In genomic region chr9:88741335-88741734, GRCh38 we compare ENCODE assay signal across 8 cellular contexts.
DNase-seq lines count a peak whose midpoint lies in the region; ATAC-seq, FAIRE-seq and TF ChIP-seq lines count a peak whose summit lies in the region.

No MANE protein-coding gene starts in this region.

- no peaks in the 10 kb centered on the region for H3K79me2 ChIP-seq in HepG2 (ENCODE audit: insufficient read depth, low read length)

- no peak overlapping the region for H3K4me2 ChIP-seq in HepG2 (ENCODE audit: low read depth, low read length)

- peak; percentile 69 for TF ChIP-seq RAD21 in HepG2 (CRISPR knock-in tag; IDR thresholded peaks at IDR 0.05)

- H3K36me3 ChIP-seq in HepG2 (replicated peaks in 1 of 2; ENCODE audit: control insufficient read depth in 1 of 2, insufficient read depth in 2 of 2, low read length in 2 of 2) (no peaks in the 10 kb centered on the region), sigmoid colon (no peaks in the 10 kb centered on the region), Caco-2 (ENCODE audit: control insufficient read depth, insufficient read depth, low read length) (no peaks in the 10 kb centered on the region)

- H3K27ac ChIP-seq in HepG2 (ENCODE audit: extremely low read length, insufficient read depth, low read length) (no peak overlapping the region), sigmoid colon (no peak overlapping the region)

- H3K4me1 Mint-ChIP-seq in activated CD8-positive, alpha-beta T cell treated with anti-CD3 and anti-CD28 coated beads, Interleukin-2, amount 10 ng/mL, durations not matched to agents 7 days and 5 days (ENCODE audit: low read depth) = no peaks in the 10 kb centered on the region
- H3K4me1 Mint-ChIP-seq in Caco-2 (ENCODE audit: low read depth, unreplicated experiment) = peaks cover 7% of the 10 kb centered on the region

- CTCF ChIA-PET in activated CD8-positive, alpha-beta T cell treated with anti-CD3 and anti-CD28 coated beads, Interleukin-2, amount 10 ng/mL, durations not matched to agents 7 days and 5 days (lab: Charles Lee) = no interaction called here
- CTCF ChIA-PET in HepG2 (lab: Yijun Ruan, JAX; ENCODE audit: low intra/inter-chr PET ratio, low total read pairs) = interaction anchor here (1.6 to 3.0 kb wide), 2 partner anchors 80 to 148 kb away, joined by 14 to 32 read pairs; no protein-coding TSS in a partner anchor
- CTCF ChIA-PET in Caco-2 (lab: Charles Lee) = no interaction called here

- TF ChIP-seq EP300 in HepG2 (IDR thresholded peaks at IDR 0.05; ENCODE audit: low read depth in 2 of 2, low read length in 2 of 2) (no peak), HepG2 (CRISPR knock-in tag; IDR thresholded peaks at IDR 0.05; ENCODE audit: borderline replicate concordance) (no peak), sigmoid colon (IDR thresholded peaks at IDR 0.05) (no peak)

- H3K9ac ChIP-seq in HepG2 (ENCODE audit: insufficient read depth, low read depth, low read length) = no peak overlapping the region

- no peak overlapping the region for H3K4me3 Mint-ChIP-seq in activated CD8-positive, alpha-beta T cell treated with anti-CD3 and anti-CD28 coated beads, Interleukin-2, amount 10 ng/mL, durations not matched to agents 7 days and 5 days
- no peak overlapping the region for H3K4me3 Mint-ChIP-seq in Caco-2 (ENCODE audit: unreplicated experiment)

- 31% methylated on average over 3 of the region's 3 CpGs for WGBS in HepG2 (ENCODE audit: low lambda C conversion rate)
- 63 to 68% methylated on average over 3 of the region's 3 CpGs for WGBS in sigmoid colon, 2 donors

- no peaks in the 10 kb centered on the region for H3K9me3 Mint-ChIP-seq in activated CD8-positive, alpha-beta T cell treated with anti-CD3 and anti-CD28 coated beads, Interleukin-2, amount 10 ng/mL, durations not matched to agents 7 days and 5 days (ENCODE audit: insufficient read depth)
- no peaks in the 10 kb centered on the region for H3K9me3 Mint-ChIP-seq in Caco-2 (ENCODE audit: unreplicated experiment)

- DNase-seq in NCI-H1694 treated with DMSO at 0.1 percent for 48 hours (lab: John Stamatoyannopoulos, UW) (peak; percentile 0), NCI-H1694 (lab: John Stamatoyannopoulos, UW) (no peak), HuH-7 (ENCODE audit: low spot score) (peak; percentile 20), HepG2 (ENCODE audit: low spot score) (peak; percentile 23), sigmoid colon (no peak), Caco-2 (no peak)
- DNase-seq in activated CD8-positive, alpha-beta T cell treated with anti-CD3 and anti-CD28 coated beads, Interleukin-2, amount 10 ng/mL, durations not matched to agents 7 days and 5 days = peak; percentile 22

- H3K4me3 ChIP-seq in HepG2 (replicated peaks in 1 of 3; ENCODE audit: insufficient read depth in 1 of 3, low read depth in 2 of 3, low read length in 3 of 3) (no peak overlapping the region), sigmoid colon (no peak overlapping the region), Caco-2 (ENCODE audit: low read depth, low read length) (no peak overlapping the region)

- H3K27ac Mint-ChIP-seq in activated CD8-positive, alpha-beta T cell treated with anti-CD3 and anti-CD28 coated beads, Interleukin-2, amount 10 ng/mL, durations not matched to agents 7 days and 5 days = no peak overlapping the region
- H3K27ac Mint-ChIP-seq in Caco-2 (ENCODE audit: unreplicated experiment) = no peak overlapping the region

- no peaks in the 10 kb centered on the region for H3K27me3 Mint-ChIP-seq in activated CD8-positive, alpha-beta T cell treated with anti-CD3 and anti-CD28 coated beads, Interleukin-2, amount 10 ng/mL, durations not matched to agents 7 days and 5 days (ENCODE audit: low read depth)
- H3K27me3 Mint-ChIP-seq in Caco-2 (ENCODE audit: insufficient read depth, unreplicated experiment) = no peaks in the 10 kb centered on the region

- no peak for ATAC-seq in activated CD8-positive, alpha-beta T cell treated with anti-CD3 and anti-CD28 coated beads, Interleukin-2, amount 10 ng/mL, durations not matched to agents 7 days and 5 days
- peak; percentile 50; the same call in 2 of the 3 replicates for ATAC-seq in HepG2
- no peak for ATAC-seq in GM19023 (IDR thresholded peaks at IDR 0.05; ENCODE audit: unreplicated experiment)

- H3K9me3 ChIP-seq in HepG2 (ENCODE audit: low read length) = peaks cover 4% of the 10 kb centered on the region; the same call in 1 of the 2 replicates
- H3K9me3 ChIP-seq in sigmoid colon = no peaks in the 10 kb centered on the region
- no peaks in the 10 kb centered on the region for H3K9me3 ChIP-seq in Caco-2

- H2AFZ ChIP-seq in HepG2 (ENCODE audit: low read length) = no peak overlapping the region

- BruUV-seq in HepG2 (replicated peaks; lab: Mats Ljungman, UMichigan) = no TSS peak
- no TSS peak for BruUV-seq in Caco-2 (replicated peaks; lab: Mats Ljungman, UMichigan)

- H3K4me1 ChIP-seq in HepG2 (ENCODE audit: insufficient read depth, low read length) (no peaks in the 10 kb centered on the region), sigmoid colon (peaks cover 2 to 41% (median 38%) of the 10 kb centered on the region in 4 donors), Caco-2 (no peaks in the 10 kb centered on the region)

- no peaks in the 10 kb centered on the region for H4K20me1 ChIP-seq in HepG2 (ENCODE audit: insufficient read depth, low read length)

- POLR2A ChIA-PET in activated CD8-positive, alpha-beta T cell treated with anti-CD3 and anti-CD28 coated beads, Interleukin-2, amount 10 ng/mL, durations not matched to agents 7 days and 5 days (lab: Charles Lee) = no interaction called here
- POLR2A ChIA-PET in HepG2 (lab: Yijun Ruan, JAX) = no interaction called here
- POLR2A ChIA-PET in Caco-2 (lab: Charles Lee) = no interaction called here

- H3K27me3 ChIP-seq in HepG2 (ENCODE audit: control insufficient read depth in 1 of 2, insufficient read depth in 2 of 2, low read length in 2 of 2) = peaks cover 1 to 12% of the 10 kb centered on the region in 2 experiments; a peak in 2 of 5 replicates
- no peaks in the 10 kb centered on the region for H3K27me3 ChIP-seq in sigmoid colon
- H3K27me3 ChIP-seq in Caco-2 (replicated peaks; ENCODE audit: control insufficient read depth, insufficient read depth, low read length) = no peaks in the 10 kb centered on the region

- TF ChIP-seq CTCF in HepG2 (CRISPR knock-in tag; IDR thresholded peaks at IDR 0.05) = peak; percentile 75
- TF ChIP-seq CTCF in sigmoid colon (IDR thresholded peaks at IDR 0.05) = peak in 1 of 4 experiments; percentile 16
- TF ChIP-seq CTCF in Caco-2 (IDR thresholded peaks at IDR 0.05; ENCODE audit: insufficient read depth in 1 of 2, low read depth in 1 of 2, low read length in 1 of 2, severe bottlenecking in 1 of 2, unreplicated experiment in 1 of 2) = no peak

- TF ChIP-seq POLR2A in HepG2 (IDR thresholded peaks at IDR 0.05; ENCODE audit: insufficient read depth in 1 of 2, low read depth in 2 of 2, low read length in 2 of 2) = no peak
- no peak for TF ChIP-seq POLR2A in sigmoid colon (IDR thresholded peaks at IDR 0.05)

- FAIRE-seq in HepG2 (lab: Jason Lieb, UNC) = no peak

- intact Hi-C loops in HepG2 (cut with micrococcal nuclease; ENCODE audit: unreplicated experiment) (loop anchor here (1.0 kb wide), 2 partner anchors 68 to 81 kb away; no protein-coding TSS in a partner anchor), sigmoid colon (cut with DNase I) (loop anchor here (5.0 kb wide), 1 partner anchor 149 kb away; no protein-coding TSS in a partner anchor), Caco-2 (cut with micrococcal nuclease; ENCODE audit: unreplicated experiment) (loop anchor here (5.0 kb wide), 2 partner anchors 79 to 149 kb away; no protein-coding TSS in a partner anchor)

- no peaks in the 10 kb centered on the region for H3K36me3 Mint-ChIP-seq in activated CD8-positive, alpha-beta T cell treated with anti-CD3 and anti-CD28 coated beads, Interleukin-2, amount 10 ng/mL, durations not matched to agents 7 days and 5 days (ENCODE audit: low read depth)
- no peaks in the 10 kb centered on the region for H3K36me3 Mint-ChIP-seq in Caco-2 (ENCODE audit: insufficient read depth, unreplicated experiment)

- in situ Hi-C loops in HepG2 (cut with HindIII; ENCODE audit: extremely low pct_ligation_motif_present, low pct_unique_long_range_greater_than_20kb) = no loop called here

TF ChIP-seq in HepG2, 621 proteins besides CTCF, POLR2A, EP300 and RAD21 (continues in another document):
- TF ChIP-seq MED13 (CRISPR knock-in tag; IDR thresholded peaks at IDR 0.05) (no peak), STAG1 (CRISPR knock-in tag; IDR thresholded peaks at IDR 0.05) (peak; percentile 83), WIZ (CRISPR knock-in tag; IDR thresholded peaks at IDR 0.05) (no peak), ZNF605 (CRISPR knock-in tag; IDR thresholded peaks at IDR 0.05) (no peak), SMC3 (IDR thresholded peaks at IDR 0.05; ENCODE audit: low read length) (peak; percentile 59), ZMYM3 (CRISPR knock-in tag; IDR thresholded peaks at IDR 0.05) (no peak), MAFK (conservative IDR thresholded peaks at IDR 0.05 in 1 of 2, IDR thresholded peaks at IDR 0.05 in 1 of 2; ENCODE audit: low read length in 2 of 2) (no peak), MZF1 (CRISPR knock-in tag; IDR thresholded peaks at IDR 0.05; ENCODE audit: borderline replicate concordance) (no peak), PHB2 (IDR thresholded peaks at IDR 0.05; ENCODE audit: partially characterized antibody) (no peak), ZNF232 (CRISPR knock-in tag; IDR thresholded peaks at IDR 0.05; ENCODE audit: borderline replicate concordance) (no peak), RXRA (CRISPR knock-in tag; IDR thresholded peaks at IDR 0.05) (no peak)
- TF ChIP-seq, protein P1, sequence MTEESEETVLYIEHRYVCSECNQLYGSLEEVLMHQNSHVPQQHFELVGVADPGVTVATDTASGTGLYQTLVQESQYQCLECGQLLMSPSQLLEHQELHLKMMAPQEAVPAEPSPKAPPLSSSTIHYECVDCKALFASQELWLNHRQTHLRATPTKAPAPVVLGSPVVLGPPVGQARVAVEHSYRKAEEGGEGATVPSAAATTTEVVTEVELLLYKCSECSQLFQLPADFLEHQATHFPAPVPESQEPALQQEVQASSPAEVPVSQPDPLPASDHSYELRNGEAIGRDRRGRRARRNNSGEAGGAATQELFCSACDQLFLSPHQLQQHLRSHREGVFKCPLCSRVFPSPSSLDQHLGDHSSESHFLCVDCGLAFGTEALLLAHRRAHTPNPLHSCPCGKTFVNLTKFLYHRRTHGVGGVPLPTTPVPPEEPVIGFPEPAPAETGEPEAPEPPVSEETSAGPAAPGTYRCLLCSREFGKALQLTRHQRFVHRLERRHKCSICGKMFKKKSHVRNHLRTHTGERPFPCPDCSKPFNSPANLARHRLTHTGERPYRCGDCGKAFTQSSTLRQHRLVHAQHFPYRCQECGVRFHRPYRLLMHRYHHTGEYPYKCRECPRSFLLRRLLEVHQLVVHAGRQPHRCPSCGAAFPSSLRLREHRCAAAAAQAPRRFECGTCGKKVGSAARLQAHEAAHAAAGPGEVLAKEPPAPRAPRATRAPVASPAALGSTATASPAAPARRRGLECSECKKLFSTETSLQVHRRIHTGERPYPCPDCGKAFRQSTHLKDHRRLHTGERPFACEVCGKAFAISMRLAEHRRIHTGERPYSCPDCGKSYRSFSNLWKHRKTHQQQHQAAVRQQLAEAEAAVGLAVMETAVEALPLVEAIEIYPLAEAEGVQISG (CRISPR knock-in tag; IDR thresholded peaks at IDR 0.05) = no peak

Comparison
In these comparisons a context has a peak if more than half of its experiments do, and no peak if none do; other contexts are left out.
1. DNase-seq: peak in NCI-H1694 treated with DMSO at 0.1 percent for 48 hours (single experiment), HuH-7 (single experiment), activated CD8-positive, alpha-beta T cell treated with anti-CD3 and anti-CD28 coated beads, Interleukin-2, amount 10 ng/mL, durations not matched to agents 7 days and 5 days (single experiment) and HepG2 (single experiment); none in NCI-H1694 (single experiment), sigmoid colon (single experiment) and Caco-2 (0 of 2).